ENCODE assay signal across 1 cellular context in the genomic region with DNA sequence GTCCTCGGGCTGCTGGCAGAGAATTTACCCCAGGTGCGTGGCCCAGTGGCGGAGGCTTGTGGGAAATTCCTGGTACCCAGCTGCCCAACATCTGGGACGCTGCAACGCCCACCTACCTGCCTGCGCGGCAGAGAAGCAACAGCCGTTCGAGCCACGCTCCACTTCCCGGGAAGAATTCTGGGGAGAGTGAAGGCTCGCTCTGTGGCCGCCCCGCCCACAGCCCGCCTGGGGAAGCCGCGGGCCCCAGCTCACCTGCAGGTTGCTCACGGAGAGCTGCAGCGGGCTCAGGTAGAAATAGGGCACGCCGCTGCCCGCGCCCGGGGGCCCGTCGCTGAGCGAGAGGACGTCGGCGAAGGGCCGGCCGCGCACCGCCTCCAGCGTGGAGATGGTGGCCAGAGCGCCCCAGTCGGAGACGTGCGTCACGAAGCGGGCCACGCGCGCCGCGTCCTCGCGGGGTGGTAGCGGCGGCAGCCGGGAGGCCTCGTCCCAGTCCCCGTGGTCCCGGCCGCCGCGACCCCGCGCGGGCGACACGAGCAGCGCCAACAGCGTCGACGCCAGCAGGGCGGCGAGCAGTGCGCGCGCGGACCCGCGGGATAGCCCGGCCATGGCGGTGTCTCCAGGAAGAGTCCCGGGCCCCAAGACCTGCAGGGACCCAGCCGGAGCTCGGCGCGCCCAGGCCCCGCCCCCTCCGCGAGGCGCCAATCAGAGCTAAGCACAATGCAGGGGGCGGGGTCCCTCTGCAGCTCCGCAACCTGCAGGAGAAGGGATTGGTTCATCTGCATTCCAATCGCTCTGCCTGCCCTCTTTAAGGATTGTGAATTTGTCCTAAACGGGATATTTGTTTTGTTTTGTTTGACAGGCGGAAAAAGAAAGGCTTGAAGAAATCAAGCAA.
TF ChIP-seq lines count a peak whose summit lies in the region.

CREG1 (minus strand) TSS at position 627 of the 892 bp plus-strand sequence.

TF ChIP-seq in HepG2, 621 proteins besides CTCF, POLR2A, EP300 and RAD21 (continued from another document and continues in another):
- TF ChIP-seq THAP9 (CRISPR knock-in tag; IDR thresholded peaks at IDR 0.05; ENCODE audit: borderline replicate concordance) (no peak), ZNF501 (CRISPR knock-in tag; IDR thresholded peaks at IDR 0.05) (no peak; the same call in 1 of the 2 replicates), JUND (CRISPR knock-in tag; IDR thresholded peaks at IDR 0.05) (no peak), SNAPC5 (CRISPR knock-in tag; IDR thresholded peaks at IDR 0.05; ENCODE audit: borderline replicate concordance) (no peak), ZNF484 (CRISPR knock-in tag; IDR thresholded peaks at IDR 0.05; ENCODE audit: borderline replicate concordance, low read depth) (no peak), HES4 (CRISPR knock-in tag; IDR thresholded peaks at IDR 0.05; ENCODE audit: borderline replicate concordance) (peak; percentile 73; the same call in 1 of the 2 replicates), IRF2 (CRISPR knock-in tag; IDR thresholded peaks at IDR 0.05) (no peak), MTERF4 (CRISPR knock-in tag; IDR thresholded peaks at IDR 0.05) (no peak), GABPB1 (CRISPR knock-in tag; IDR thresholded peaks at IDR 0.05) (peak; percentile 59; the same call in 1 of the 2 replicates), NFE2L1 (CRISPR knock-in tag; IDR thresholded peaks at IDR 0.05; ENCODE audit: borderline replicate concordance) (no peak), ZNF614 (CRISPR knock-in tag; IDR thresholded peaks at IDR 0.05; ENCODE audit: borderline replicate concordance) (no peak), SMAD3 (CRISPR knock-in tag; IDR thresholded peaks at IDR 0.05) (no peak), ZNF350 (CRISPR knock-in tag; IDR thresholded peaks at IDR 0.05; ENCODE audit: borderline replicate concordance, low read depth) (no peak), NFIB (CRISPR knock-in tag; IDR thresholded peaks at IDR 0.05; ENCODE audit: borderline replicate concordance) (no peak), ZNF772 (CRISPR knock-in tag; IDR thresholded peaks at IDR 0.05) (peak; percentile 44; the same call in 1 of the 2 replicates), IKZF1 (IDR thresholded peaks at IDR 0.05) (no peak), ZNF747 (CRISPR knock-in tag; IDR thresholded peaks at IDR 0.05; ENCODE audit: borderline replicate concordance) (0 out of 2 replicates have a peak, but pooled peaks have one; percentile 33), ZNF121 (CRISPR knock-in tag; IDR thresholded peaks at IDR 0.05) (no peak), ZNF547 (CRISPR knock-in tag; IDR thresholded peaks at IDR 0.05) (peak; percentile 68; the same call in 1 of the 2 replicates), EZH2 (conservative IDR thresholded peaks at IDR 0.05; ENCODE audit: low read depth, low read length) (no peak), ZNF75D (CRISPR knock-in tag; IDR thresholded peaks at IDR 0.05; ENCODE audit: borderline replicate concordance) (peak; percentile 18; the same call in 1 of the 2 replicates), ZNF576 (CRISPR knock-in tag; IDR thresholded peaks at IDR 0.05) (no peak), SIX1 (CRISPR knock-in tag; IDR thresholded peaks at IDR 0.05; ENCODE audit: borderline replicate concordance) (no peak), RBM22 (optimal IDR thresholded peaks at IDR 0.05; ENCODE audit: low read length) (no peak), RFX5 (IDR thresholded peaks at IDR 0.05; ENCODE audit: low read depth, low read length) (no peak), HNRNPH1 (optimal IDR thresholded peaks at IDR 0.05; ENCODE audit: low read depth, low read length) (no peak), U2AF2 (IDR thresholded peaks at IDR 0.05; ENCODE audit: low read depth, low read length) (no peak), ZFP90 (CRISPR knock-in tag; IDR thresholded peaks at IDR 0.05; ENCODE audit: borderline replicate concordance) (peak; percentile 92; the same call in 1 of the 2 replicates), ZNF33A (CRISPR knock-in tag; IDR thresholded peaks at IDR 0.05; ENCODE audit: borderline replicate concordance) (no peak), RELA (CRISPR knock-in tag; IDR thresholded peaks at IDR 0.05) (no peak)
- TF ChIP-seq, protein P1, sequence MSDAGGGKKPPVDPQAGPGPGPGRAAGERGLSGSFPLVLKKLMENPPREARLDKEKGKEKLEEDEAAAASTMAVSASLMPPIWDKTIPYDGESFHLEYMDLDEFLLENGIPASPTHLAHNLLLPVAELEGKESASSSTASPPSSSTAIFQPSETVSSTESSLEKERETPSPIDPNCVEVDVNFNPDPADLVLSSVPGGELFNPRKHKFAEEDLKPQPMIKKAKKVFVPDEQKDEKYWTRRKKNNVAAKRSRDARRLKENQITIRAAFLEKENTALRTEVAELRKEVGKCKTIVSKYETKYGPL (CRISPR knock-in tag; IDR thresholded peaks at IDR 0.05), result peak; percentile 65; the same call in 1 of the 2 replicates
- TF ChIP-seq, protein P2, sequence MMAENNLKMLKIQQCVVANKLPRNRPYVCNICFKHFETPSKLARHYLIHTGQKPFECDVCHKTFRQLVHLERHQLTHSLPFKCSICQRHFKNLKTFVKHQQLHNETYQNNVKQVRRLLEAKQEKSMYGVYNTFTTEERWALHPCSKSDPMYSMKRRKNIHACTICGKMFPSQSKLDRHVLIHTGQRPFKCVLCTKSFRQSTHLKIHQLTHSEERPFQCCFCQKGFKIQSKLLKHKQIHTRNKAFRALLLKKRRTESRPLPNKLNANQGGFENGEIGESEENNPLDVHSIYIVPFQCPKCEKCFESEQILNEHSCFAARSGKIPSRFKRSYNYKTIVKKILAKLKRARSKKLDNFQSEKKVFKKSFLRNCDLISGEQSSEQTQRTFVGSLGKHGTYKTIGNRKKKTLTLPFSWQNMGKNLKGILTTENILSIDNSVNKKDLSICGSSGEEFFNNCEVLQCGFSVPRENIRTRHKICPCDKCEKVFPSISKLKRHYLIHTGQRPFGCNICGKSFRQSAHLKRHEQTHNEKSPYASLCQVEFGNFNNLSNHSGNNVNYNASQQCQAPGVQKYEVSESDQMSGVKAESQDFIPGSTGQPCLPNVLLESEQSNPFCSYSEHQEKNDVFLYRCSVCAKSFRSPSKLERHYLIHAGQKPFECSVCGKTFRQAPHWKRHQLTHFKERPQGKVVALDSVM (CRISPR knock-in tag; IDR thresholded peaks at IDR 0.05), result peak; percentile 47; the same call in 1 of the 2 replicates
- TF ChIP-seq, protein P3, sequence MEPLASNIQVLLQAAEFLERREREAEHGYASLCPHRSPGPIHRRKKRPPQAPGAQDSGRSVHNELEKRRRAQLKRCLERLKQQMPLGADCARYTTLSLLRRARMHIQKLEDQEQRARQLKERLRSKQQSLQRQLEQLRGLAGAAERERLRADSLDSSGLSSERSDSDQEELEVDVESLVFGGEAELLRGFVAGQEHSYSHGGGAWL (CRISPR knock-in tag; IDR thresholded peaks at IDR 0.05), result no peak
- TF ChIP-seq, protein P4, sequence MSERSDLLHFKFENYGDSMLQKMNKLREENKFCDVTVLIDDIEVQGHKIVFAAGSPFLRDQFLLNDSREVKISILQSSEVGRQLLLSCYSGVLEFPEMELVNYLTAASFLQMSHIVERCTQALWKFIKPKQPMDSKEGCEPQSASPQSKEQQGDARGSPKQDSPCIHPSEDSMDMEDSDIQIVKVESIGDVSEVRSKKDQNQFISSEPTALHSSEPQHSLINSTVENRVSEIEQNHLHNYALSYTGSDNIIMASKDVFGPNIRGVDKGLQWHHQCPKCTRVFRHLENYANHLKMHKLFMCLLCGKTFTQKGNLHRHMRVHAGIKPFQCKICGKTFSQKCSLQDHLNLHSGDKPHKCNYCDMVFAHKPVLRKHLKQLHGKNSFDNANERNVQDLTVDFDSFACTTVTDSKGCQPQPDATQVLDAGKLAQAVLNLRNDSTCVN (CRISPR knock-in tag; IDR thresholded peaks at IDR 0.05; ENCODE audit: borderline replicate concordance), result no peak
- TF ChIP-seq, protein P5, sequence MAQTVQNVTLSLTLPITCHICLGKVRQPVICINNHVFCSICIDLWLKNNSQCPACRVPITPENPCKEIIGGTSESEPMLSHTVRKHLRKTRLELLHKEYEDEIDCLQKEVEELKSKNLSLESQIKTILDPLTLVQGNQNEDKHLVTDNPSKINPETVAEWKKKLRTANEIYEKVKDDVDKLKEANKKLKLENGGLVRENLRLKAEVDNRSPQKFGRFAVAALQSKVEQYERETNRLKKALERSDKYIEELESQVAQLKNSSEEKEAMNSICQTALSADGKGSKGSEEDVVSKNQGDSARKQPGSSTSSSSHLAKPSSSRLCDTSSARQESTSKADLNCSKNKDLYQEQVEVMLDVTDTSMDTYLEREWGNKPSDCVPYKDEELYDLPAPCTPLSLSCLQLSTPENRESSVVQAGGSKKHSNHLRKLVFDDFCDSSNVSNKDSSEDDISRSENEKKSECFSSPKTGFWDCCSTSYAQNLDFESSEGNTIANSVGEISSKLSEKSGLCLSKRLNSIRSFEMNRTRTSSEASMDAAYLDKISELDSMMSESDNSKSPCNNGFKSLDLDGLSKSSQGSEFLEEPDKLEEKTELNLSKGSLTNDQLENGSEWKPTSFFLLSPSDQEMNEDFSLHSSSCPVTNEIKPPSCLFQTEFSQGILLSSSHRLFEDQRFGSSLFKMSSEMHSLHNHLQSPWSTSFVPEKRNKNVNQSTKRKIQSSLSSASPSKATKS (CRISPR knock-in tag; IDR thresholded peaks at IDR 0.05), result no peak
- TF ChIP-seq, protein P6, sequence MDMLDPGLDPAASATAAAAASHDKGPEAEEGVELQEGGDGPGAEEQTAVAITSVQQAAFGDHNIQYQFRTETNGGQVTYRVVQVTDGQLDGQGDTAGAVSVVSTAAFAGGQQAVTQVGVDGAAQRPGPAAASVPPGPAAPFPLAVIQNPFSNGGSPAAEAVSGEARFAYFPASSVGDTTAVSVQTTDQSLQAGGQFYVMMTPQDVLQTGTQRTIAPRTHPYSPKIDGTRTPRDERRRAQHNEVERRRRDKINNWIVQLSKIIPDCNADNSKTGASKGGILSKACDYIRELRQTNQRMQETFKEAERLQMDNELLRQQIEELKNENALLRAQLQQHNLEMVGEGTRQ (IDR thresholded peaks at IDR 0.05; ENCODE audit: low read depth, low read length), result no peak
- TF ChIP-seq, protein P6 (CRISPR knock-in tag; IDR thresholded peaks at IDR 0.05; ENCODE audit: borderline replicate concordance), result no peak
- TF ChIP-seq, protein P7, sequence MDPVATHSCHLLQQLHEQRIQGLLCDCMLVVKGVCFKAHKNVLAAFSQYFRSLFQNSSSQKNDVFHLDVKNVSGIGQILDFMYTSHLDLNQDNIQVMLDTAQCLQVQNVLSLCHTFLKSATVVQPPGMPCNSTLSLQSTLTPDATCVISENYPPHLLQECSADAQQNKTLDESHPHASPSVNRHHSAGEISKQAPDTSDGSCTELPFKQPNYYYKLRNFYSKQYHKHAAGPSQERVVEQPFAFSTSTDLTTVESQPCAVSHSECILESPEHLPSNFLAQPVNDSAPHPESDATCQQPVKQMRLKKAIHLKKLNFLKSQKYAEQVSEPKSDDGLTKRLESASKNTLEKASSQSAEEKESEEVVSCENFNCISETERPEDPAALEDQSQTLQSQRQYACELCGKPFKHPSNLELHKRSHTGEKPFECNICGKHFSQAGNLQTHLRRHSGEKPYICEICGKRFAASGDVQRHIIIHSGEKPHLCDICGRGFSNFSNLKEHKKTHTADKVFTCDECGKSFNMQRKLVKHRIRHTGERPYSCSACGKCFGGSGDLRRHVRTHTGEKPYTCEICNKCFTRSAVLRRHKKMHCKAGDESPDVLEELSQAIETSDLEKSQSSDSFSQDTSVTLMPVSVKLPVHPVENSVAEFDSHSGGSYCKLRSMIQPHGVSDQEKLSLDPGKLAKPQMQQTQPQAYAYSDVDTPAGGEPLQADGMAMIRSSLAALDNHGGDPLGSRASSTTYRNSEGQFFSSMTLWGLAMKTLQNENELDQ (CRISPR knock-in tag; IDR thresholded peaks at IDR 0.05; ENCODE audit: borderline replicate concordance), result no peak
- TF ChIP-seq, protein P8, sequence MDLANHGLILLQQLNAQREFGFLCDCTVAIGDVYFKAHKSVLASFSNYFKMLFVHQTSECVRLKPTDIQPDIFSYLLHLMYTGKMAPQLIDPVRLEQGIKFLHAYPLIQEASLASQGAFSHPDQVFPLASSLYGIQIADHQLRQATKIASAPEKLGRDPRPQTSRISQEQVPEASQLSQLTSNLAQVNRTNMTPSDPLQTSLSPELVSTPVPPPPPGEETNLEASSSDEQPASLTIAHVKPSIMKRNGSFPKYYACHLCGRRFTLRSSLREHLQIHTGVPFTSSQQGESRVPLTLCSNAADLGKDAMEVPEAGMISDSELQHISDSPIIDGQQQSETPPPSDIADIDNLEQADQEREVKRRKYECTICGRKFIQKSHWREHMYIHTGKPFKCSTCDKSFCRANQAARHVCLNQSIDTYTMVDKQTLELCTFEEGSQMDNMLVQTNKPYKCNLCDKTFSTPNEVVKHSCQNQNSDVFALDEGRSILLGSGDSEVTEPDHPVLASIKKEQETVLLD (CRISPR knock-in tag; IDR thresholded peaks at IDR 0.05; ENCODE audit: low read depth), result no peak
